8 cellular contexts compared by ENCODE assay signal in the genomic region with DNA sequence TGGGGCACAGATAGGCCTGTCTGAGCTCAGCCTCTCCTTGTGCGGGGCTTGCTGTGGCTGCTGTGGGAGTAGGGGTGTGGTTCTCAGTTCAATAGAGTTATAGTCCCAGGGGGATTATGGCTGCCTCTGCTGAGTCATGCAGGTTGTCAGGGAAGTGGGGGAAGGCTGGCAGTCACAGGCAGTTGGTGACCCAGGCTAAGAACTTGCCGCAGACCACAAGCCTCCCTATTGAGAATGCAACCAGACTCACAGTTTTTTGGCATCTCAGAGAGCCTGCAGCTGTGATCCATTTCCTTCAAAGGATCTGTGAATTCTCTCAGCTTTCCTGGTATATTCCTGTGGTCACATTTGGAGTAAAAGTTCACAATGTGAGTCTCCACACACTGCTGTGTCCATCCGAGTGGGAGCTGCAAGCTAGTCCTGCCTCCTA.
DNase-seq lines count a peak whose midpoint lies in the region; ATAC-seq and TF ChIP-seq lines count a peak whose summit lies in the region.

No MANE protein-coding gene starts in this region.

- TF ChIP-seq POLR2A in gastrocnemius medialis (IDR thresholded peaks at IDR 0.05): no peak

- peak overlapping the region; percentile 28 for H4K91ac ChIP-seq in trophoblast cell (ENCODE audit: low read depth, low read length)

- TF ChIP-seq CTCF in activated B cell treated with CpG ODN at 0.5 μM for 24 hours (IDR thresholded peaks at IDR 0.05) (no peak), gastrocnemius medialis (IDR thresholded peaks at IDR 0.05 in 4 of 5, conservative IDR thresholded peaks at IDR 0.05 in 1 of 5) (no peak)

- no peak overlapping the region for H4K12ac ChIP-seq in trophoblast cell (ENCODE audit: low read depth, low read length)

- DNase-seq in DMS153 (lab: John Stamatoyannopoulos, UW) (peak; percentile 58), activated B cell treated with CpG ODN at 0.5 μM for 24 hours (no peak), trophoblast cell (no peak), gastrocnemius medialis (no peak), midbrain (lab: John Stamatoyannopoulos, UW) (no peak)

- no peak overlapping the region for H3K4ac ChIP-seq in trophoblast cell (ENCODE audit: low read depth, low read length)

- H3K4me1 ChIP-seq in trophoblast cell (ENCODE audit: control insufficient read depth in 1 of 2, insufficient read depth in 2 of 2, low read length in 2 of 2) (peaks cover 4 to 8% of the 10 kb centered on the region in 2 experiments), gastrocnemius medialis (no peaks in the 10 kb centered on the region)

- H3K4me3 Mint-ChIP-seq in activated B cell treated with CpG ODN at 0.5 μM for 24 hours: no peak overlapping the region
- no peak overlapping the region for H3K4me3 Mint-ChIP-seq in activated T-helper 17 cell treated with anti-CD3 and anti-CD28 coated beads, Interleukin-2, amount 50 U/mL, for 72 hours

- H2AK5ac ChIP-seq in trophoblast cell (ENCODE audit: low read length): no peak overlapping the region

- H3K27me3 Mint-ChIP-seq in activated B cell treated with CpG ODN at 0.5 μM for 24 hours: no peaks in the 10 kb centered on the region
- no peaks in the 10 kb centered on the region for H3K27me3 Mint-ChIP-seq in activated T-helper 17 cell treated with anti-CD3 and anti-CD28 coated beads, Interleukin-2, amount 50 U/mL, for 72 hours

- no peak overlapping the region for H2BK12ac ChIP-seq in trophoblast cell (ENCODE audit: low read length)

- intact Hi-C loops in activated B cell treated with CpG ODN at 0.5 μM for 24 hours (cut with micrococcal nuclease) (no loop called here), gastrocnemius medialis (cut with DNase I; ENCODE audit: low total_unique reads) (no loop called here)

- H3K4me3 ChIP-seq in trophoblast cell (ENCODE audit: low read depth, low read length) (no peak overlapping the region), gastrocnemius medialis (no peak overlapping the region)

- no peaks in the 10 kb centered on the region for H3K9me3 Mint-ChIP-seq in activated B cell treated with CpG ODN at 0.5 μM for 24 hours
- H3K9me3 Mint-ChIP-seq in activated T-helper 17 cell treated with anti-CD3 and anti-CD28 coated beads, Interleukin-2, amount 50 U/mL, for 72 hours: no peaks in the 10 kb centered on the region

- H3K9ac ChIP-seq in trophoblast cell (ENCODE audit: low read length): no peak overlapping the region

- H3K36me3 Mint-ChIP-seq in activated B cell treated with CpG ODN at 0.5 μM for 24 hours (ENCODE audit: low read depth): no peaks in the 10 kb centered on the region
- no peaks in the 10 kb centered on the region for H3K36me3 Mint-ChIP-seq in activated T-helper 17 cell treated with anti-CD3 and anti-CD28 coated beads, Interleukin-2, amount 50 U/mL, for 72 hours (ENCODE audit: low read depth)

- no peak overlapping the region for H3K23ac ChIP-seq in trophoblast cell (ENCODE audit: low read length)

- H4K8ac ChIP-seq in trophoblast cell (ENCODE audit: low read depth, low read length): no peak overlapping the region

- H2AFZ ChIP-seq in trophoblast cell (ENCODE audit: insufficient read depth, low read length, poor library complexity): no peak overlapping the region

- H2BK120ac ChIP-seq in trophoblast cell (ENCODE audit: insufficient read depth, low read length, poor library complexity): peak overlapping the region; percentile 11

- H3K18ac ChIP-seq in trophoblast cell (ENCODE audit: low read length): no peak overlapping the region

- no peaks in the 10 kb centered on the region for H3K9me3 ChIP-seq in trophoblast cell (ENCODE audit: insufficient read depth, low read depth, low read length)
- H3K9me3 ChIP-seq in gastrocnemius medialis: no peaks in the 10 kb centered on the region

- no peaks in the 10 kb centered on the region for H3K79me1 ChIP-seq in trophoblast cell (ENCODE audit: low read length)

- no peak overlapping the region for H3K4me2 ChIP-seq in trophoblast cell (ENCODE audit: low read length)

- no peaks in the 10 kb centered on the region for H3K79me2 ChIP-seq in trophoblast cell (ENCODE audit: control insufficient read depth, insufficient read depth, low read length, poor library complexity)

- no peak overlapping the region for H3K27ac Mint-ChIP-seq in activated B cell treated with CpG ODN at 0.5 μM for 24 hours
- no peak overlapping the region for H3K27ac Mint-ChIP-seq in activated T-helper 17 cell treated with anti-CD3 and anti-CD28 coated beads, Interleukin-2, amount 50 U/mL, for 72 hours

- peak overlapping the region; percentile 25 for H3K14ac ChIP-seq in trophoblast cell (ENCODE audit: low read length)

- H3K36me3 ChIP-seq in trophoblast cell (ENCODE audit: control insufficient read depth in 1 of 2, insufficient read depth in 2 of 2, low read length in 2 of 2) (no peaks in the 10 kb centered on the region), gastrocnemius medialis (no peaks in the 10 kb centered on the region)

- no CpG with 5 or more reads among the region's 3 CpGs for WGBS in trophoblast cell (ENCODE audit: extremely low coverage, insufficient coverage, insufficient read length)

- no peaks in the 10 kb centered on the region for H3K27me3 ChIP-seq in trophoblast cell (ENCODE audit: insufficient read depth, low read length)
- H3K27me3 ChIP-seq in gastrocnemius medialis: peaks cover 0 to 7% (median 0%) of the 10 kb centered on the region in 3 donors

- POLR2A ChIA-PET in activated B cell treated with CpG ODN at 0.5 μM for 24 hours (lab: Charles Lee): no interaction called here

- CTCF ChIA-PET in activated B cell treated with CpG ODN at 0.5 μM for 24 hours (lab: Charles Lee): no interaction called here

- no peak overlapping the region for H2BK5ac ChIP-seq in trophoblast cell (ENCODE audit: low read depth, low read length, poor library complexity)

- ATAC-seq in GM19467 (IDR thresholded peaks at IDR 0.05; ENCODE audit: unreplicated experiment) (peak; percentile 87), HG03575 (IDR thresholded peaks at IDR 0.05; ENCODE audit: extremely low read depth, insufficient number of reproducible peaks, low FRiP score, unreplicated experiment) (peak; percentile 53), activated B cell treated with CpG ODN at 0.5 μM for 24 hours (ENCODE audit: low read depth) (peak; percentile 31), gastrocnemius medialis (no peak)
- no peak for ATAC-seq in activated T-helper 17 cell treated with anti-CD3 and anti-CD28 coated beads, Interleukin-2, amount 50 U/mL, for 72 hours (replicated peaks)

- H3K4me1 Mint-ChIP-seq in activated B cell treated with CpG ODN at 0.5 μM for 24 hours: no peaks in the 10 kb centered on the region
- H3K4me1 Mint-ChIP-seq in activated T-helper 17 cell treated with anti-CD3 and anti-CD28 coated beads, Interleukin-2, amount 50 U/mL, for 72 hours: no peaks in the 10 kb centered on the region

- H3K27ac ChIP-seq in trophoblast cell (ENCODE audit: low read depth, low read length): no peak overlapping the region
- no peak overlapping the region for H3K27ac ChIP-seq in gastrocnemius medialis

- in situ Hi-C loops in gastrocnemius medialis (cut with MboI; ENCODE audit: low sequenced_read_pairs in 4 of 4): no loop called here

Comparison
In these comparisons a context has a peak if more than half of its experiments do, and no peak if none do; other contexts are left out.
1. ATAC-seq: peak in GM19467 (single experiment), HG03575 (single experiment) and activated B cell treated with CpG ODN at 0.5 μM for 24 hours (single experiment); none in gastrocnemius medialis (0 of 2) and activated T-helper 17 cell treated with anti-CD3 and anti-CD28 coated beads, Interleukin-2, amount 50 U/mL, for 72 hours (single experiment).